In genomic region chr2:10812362-10813084, GRCh38 we compare ENCODE assay signal across 8 cellular contexts. TPM values are rescaled to one million over a fixed set of nuclear protein-coding genes. Genes with fewer than 3 reads are reported as not detected.
A peak's percentile ranks its signal among the peaks of the same experiment; 100 is the strongest.
DNase-seq lines count a peak whose midpoint lies in the region; ATAC-seq and TF ChIP-seq lines count a peak whose summit lies in the region.

TSS of gene PDIA6 (minus strand) at chr2:10812785. CDS start at chr2:10812696, 89 bp downstream.

- peak within 1 kb of the TSS; percentile 86 to 90 for H3K4me3 Mint-ChIP-seq in stimulated activated naive CD8-positive, alpha-beta T cell treated with anti-CD3 and anti-CD28 coated beads, Interleukin-15, amount 100 ng/mL, for 72 hours

- H3K4me2 ChIP-seq in MM.1S (ENCODE audit: low read depth, low read length) = peak within 1 kb of the TSS; percentile 93
- H3K4me2 ChIP-seq in neural cell (ENCODE audit: low read length) = peak within 1 kb of the TSS; percentile 84

- H3K4me1 Mint-ChIP-seq in stimulated activated naive CD8-positive, alpha-beta T cell treated with anti-CD3 and anti-CD28 coated beads, Interleukin-15, amount 100 ng/mL, for 72 hours = peaks cover 41% of the 10 kb centered on the region

- H3K9me3 ChIP-seq in MM.1S (replicated peaks; ENCODE audit: insufficient read depth, low read length) (no peaks in the 10 kb centered on the region), neural cell (ENCODE audit: low read length) (no peaks in the 10 kb centered on the region)

- DNase-seq in G401 (ENCODE audit: low spot score) (peak; percentile 95), HCEC 1CT (peak; percentile 94), MM.1S (peak; percentile 97), SHP77 treated with DMSO at 0.1 percent for 48 hours (lab: John Stamatoyannopoulos, UW) (peak; percentile 91), fibroblast of the aortic adventitia (ENCODE audit: low read depth) (peak; percentile 96)
- DNase-seq in activated effector memory CD4-positive, alpha-beta T cell treated with anti-CD3 and anti-CD28 coated beads, Interleukin-2, amount 50 U/mL, for 16 hours = peak; percentile 97
- peak; percentile 95 to 96 for DNase-seq in stimulated activated naive CD8-positive, alpha-beta T cell treated with anti-CD3 and anti-CD28 coated beads, Interleukin-15, amount 100 ng/mL, for 72 hours

- no peak for TF ChIP-seq RAD21 in neural cell (conservative IDR thresholded peaks at IDR 0.05)

- H3K36me3 ChIP-seq in MM.1S (replicated peaks; ENCODE audit: insufficient read depth, low read length) (no peaks in the 10 kb centered on the region; the same call in 1 of the 2 replicates), neural cell (ENCODE audit: insufficient read depth, low read length) (no peaks in the 10 kb centered on the region)

- H3K27ac Mint-ChIP-seq in stimulated activated naive CD8-positive, alpha-beta T cell treated with anti-CD3 and anti-CD28 coated beads, Interleukin-15, amount 100 ng/mL, for 72 hours = peak within 1 kb of the TSS; percentile 94 to 96

- peak within 1 kb of the TSS; percentile 77 for H3K27ac ChIP-seq in MM.1S (ENCODE audit: low read length)
- peak within 1 kb of the TSS; percentile 47 for H3K27ac ChIP-seq in neural cell (ENCODE audit: low read length)

- no peak for TF ChIP-seq CTCF in MM.1S (IDR thresholded peaks at IDR 0.05; ENCODE audit: low read length)
- no peak for TF ChIP-seq CTCF in fibroblast of the aortic adventitia (IDR thresholded peaks at IDR 0.05; ENCODE audit: insufficient read depth, low read length)
- peak; percentile 48 for TF ChIP-seq CTCF in neural cell (IDR thresholded peaks at IDR 0.05; ENCODE audit: poor library complexity, severe bottlenecking)

- H2AFZ ChIP-seq in MM.1S (ENCODE audit: low read length) = peak within 1 kb of the TSS; percentile 94
- H2AFZ ChIP-seq in neural cell (ENCODE audit: low read depth, low read length) = peak within 1 kb of the TSS; percentile 33

- no peaks in the 10 kb centered on the region for H3K9me3 Mint-ChIP-seq in stimulated activated naive CD8-positive, alpha-beta T cell treated with anti-CD3 and anti-CD28 coated beads, Interleukin-15, amount 100 ng/mL, for 72 hours

- H3K27me3 ChIP-seq in MM.1S (replicated peaks; ENCODE audit: insufficient read depth, low read length) (0 out of 2 replicates have a peak, but pooled peaks cover 3% of the 10 kb centered on the region), neural cell (ENCODE audit: insufficient read depth, low read depth, low read length) (no peaks in the 10 kb centered on the region)

- peaks cover 32% of the 10 kb centered on the region for H4K20me1 ChIP-seq in MM.1S (ENCODE audit: insufficient read depth, low read length)
- no peaks in the 10 kb centered on the region for H4K20me1 ChIP-seq in neural cell (ENCODE audit: insufficient read depth)

- in situ Hi-C loops in G401 (cut with HindIII; ENCODE audit: low sequenced_read_pairs) = no loop called here

- H3F3A ChIP-seq in MM.1S (ENCODE audit: insufficient read depth, low read length) (peaks cover 23% of the 10 kb centered on the region), neural cell (ENCODE audit: insufficient read depth, low read length, poor library complexity, severe bottlenecking) (no peaks in the 10 kb centered on the region)

- H3K4me3 ChIP-seq in MM.1S (ENCODE audit: low read length) = peak within 1 kb of the TSS; percentile 80
- peak within 1 kb of the TSS; percentile 84 for H3K4me3 ChIP-seq in fibroblast of the aortic adventitia (ENCODE audit: low read depth, low read length)
- H3K4me3 ChIP-seq in neural cell (ENCODE audit: low read length) = peak within 1 kb of the TSS; percentile 69

- no peaks in the 10 kb centered on the region for H3K9me2 ChIP-seq in MM.1S (replicated peaks; ENCODE audit: insufficient read depth, low read length)
- no peaks in the 10 kb centered on the region for H3K9me2 ChIP-seq in neural cell (ENCODE audit: insufficient read depth, low read length)

- H3K4me1 ChIP-seq in MM.1S (ENCODE audit: low read length) = peaks cover 23% of the 10 kb centered on the region

- ATAC-seq in stimulated activated naive CD8-positive, alpha-beta T cell treated with anti-CD3 and anti-CD28 coated beads, Interleukin-15, amount 100 ng/mL, for 72 hours = peak; percentile 92

- H3K27me3 Mint-ChIP-seq in stimulated activated naive CD8-positive, alpha-beta T cell treated with anti-CD3 and anti-CD28 coated beads, Interleukin-15, amount 100 ng/mL, for 72 hours = peaks cover 2% of the 10 kb centered on the region

- H3K79me2 ChIP-seq in MM.1S (ENCODE audit: low read length) = peaks cover 47% of the 10 kb centered on the region
- peaks cover 46% of the 10 kb centered on the region for H3K79me2 ChIP-seq in neural cell (replicated peaks; ENCODE audit: insufficient read depth, low read length)

- H3K9ac ChIP-seq in MM.1S (ENCODE audit: low read length) = peak within 1 kb of the TSS; percentile 90
- H3K9ac ChIP-seq in neural cell (ENCODE audit: low read length) = peak within 1 kb of the TSS; percentile 80

- TF ChIP-seq EP300 in neural cell (conservative IDR thresholded peaks at IDR 0.05; ENCODE audit: poor library complexity, severe bottlenecking) = peak; percentile 44

TF ChIP-seq in neural cell, 6 proteins besides CTCF, POLR2A, EP300 and RAD21:
- TF ChIP-seq SMC3 (conservative IDR thresholded peaks at IDR 0.05; ENCODE audit: poor library complexity) = peak; percentile 19
- TF ChIP-seq MXI1 (conservative IDR thresholded peaks at IDR 0.05; ENCODE audit: poor library complexity, severe bottlenecking) = peak; percentile 87
- no peak for TF ChIP-seq EZH2 (IDR thresholded peaks at IDR 0.05; ENCODE audit: borderline replicate concordance, insufficient read depth, low read length, poor library complexity, severe bottlenecking)
- TF ChIP-seq REST (IDR thresholded peaks at IDR 0.05; ENCODE audit: borderline replicate concordance) = no peak
- no peak for TF ChIP-seq TAF1 (IDR thresholded peaks at IDR 0.05; ENCODE audit: low read depth)
- TF ChIP-seq POLR2AphosphoS5 (IDR thresholded peaks at IDR 0.05) = peak; percentile 69

RNA-seq across cellular contexts. Expression of gene PDIA6, which starts in this region (rescaled TPM):
- 378 and 429 TPM in 2 replicates for total RNA-seq in G401 (2014; rRNA removed; shearing (Covaris generic))
- total RNA-seq in fibroblast of the aortic adventitia (ENCODE audit: low replicate concordance) = 203 and 277 TPM in 2 replicates
- polyA plus RNA-seq in neural cell = 109 and 124 TPM in 2 replicates
- polyA minus RNA-seq in neural cell = 103 and 107 TPM in 2 replicates

Comparison
In these comparisons a context has a peak if more than half of its experiments do, and no peak if none do; other contexts are left out.
1. Peak in every context shown above with its lines: DNase-seq, ATAC-seq, H3K4me3 ChIP-seq and H3K27ac ChIP-seq.